In the genomic region with DNA sequence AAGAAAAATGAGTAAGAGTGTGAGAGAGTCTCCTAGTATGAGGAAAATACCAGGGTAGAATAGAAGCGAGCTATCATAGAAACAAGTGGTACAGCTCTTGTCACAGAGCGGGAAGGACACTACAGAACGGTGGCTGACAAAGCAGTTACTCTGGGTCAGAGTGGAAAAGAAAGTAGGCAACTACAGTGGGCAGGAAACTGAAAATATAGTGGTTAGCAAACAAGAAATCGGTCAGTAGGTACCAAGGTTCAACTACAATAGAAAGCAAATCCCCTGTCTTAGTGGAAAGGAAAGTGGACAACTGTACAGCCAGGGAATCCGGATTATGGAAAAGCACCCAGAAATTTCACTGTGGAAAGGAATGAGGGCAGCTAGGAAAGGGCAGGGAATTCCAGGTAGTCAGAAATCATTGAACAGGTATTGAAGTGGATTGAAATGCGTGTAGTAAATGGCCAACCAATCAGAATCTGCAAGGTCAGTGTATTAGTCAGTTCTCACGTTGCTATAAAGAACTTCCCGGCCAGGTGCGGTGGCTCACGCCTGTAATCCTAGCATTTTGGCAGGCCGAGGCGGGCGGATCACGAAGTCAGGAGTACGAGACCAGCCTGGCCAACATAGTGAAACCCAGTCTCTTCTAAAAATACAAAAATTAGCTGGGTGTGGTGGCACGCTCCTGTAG, we compare ENCODE assay signal across 1 cellular context.
TF ChIP-seq lines count a peak whose summit lies in the region.

No MANE protein-coding gene starts in this region.

TF ChIP-seq in GM23338, 12 proteins besides CTCF, POLR2A, EP300 and RAD21 (continued from another document):
- TF ChIP-seq, protein P1, sequence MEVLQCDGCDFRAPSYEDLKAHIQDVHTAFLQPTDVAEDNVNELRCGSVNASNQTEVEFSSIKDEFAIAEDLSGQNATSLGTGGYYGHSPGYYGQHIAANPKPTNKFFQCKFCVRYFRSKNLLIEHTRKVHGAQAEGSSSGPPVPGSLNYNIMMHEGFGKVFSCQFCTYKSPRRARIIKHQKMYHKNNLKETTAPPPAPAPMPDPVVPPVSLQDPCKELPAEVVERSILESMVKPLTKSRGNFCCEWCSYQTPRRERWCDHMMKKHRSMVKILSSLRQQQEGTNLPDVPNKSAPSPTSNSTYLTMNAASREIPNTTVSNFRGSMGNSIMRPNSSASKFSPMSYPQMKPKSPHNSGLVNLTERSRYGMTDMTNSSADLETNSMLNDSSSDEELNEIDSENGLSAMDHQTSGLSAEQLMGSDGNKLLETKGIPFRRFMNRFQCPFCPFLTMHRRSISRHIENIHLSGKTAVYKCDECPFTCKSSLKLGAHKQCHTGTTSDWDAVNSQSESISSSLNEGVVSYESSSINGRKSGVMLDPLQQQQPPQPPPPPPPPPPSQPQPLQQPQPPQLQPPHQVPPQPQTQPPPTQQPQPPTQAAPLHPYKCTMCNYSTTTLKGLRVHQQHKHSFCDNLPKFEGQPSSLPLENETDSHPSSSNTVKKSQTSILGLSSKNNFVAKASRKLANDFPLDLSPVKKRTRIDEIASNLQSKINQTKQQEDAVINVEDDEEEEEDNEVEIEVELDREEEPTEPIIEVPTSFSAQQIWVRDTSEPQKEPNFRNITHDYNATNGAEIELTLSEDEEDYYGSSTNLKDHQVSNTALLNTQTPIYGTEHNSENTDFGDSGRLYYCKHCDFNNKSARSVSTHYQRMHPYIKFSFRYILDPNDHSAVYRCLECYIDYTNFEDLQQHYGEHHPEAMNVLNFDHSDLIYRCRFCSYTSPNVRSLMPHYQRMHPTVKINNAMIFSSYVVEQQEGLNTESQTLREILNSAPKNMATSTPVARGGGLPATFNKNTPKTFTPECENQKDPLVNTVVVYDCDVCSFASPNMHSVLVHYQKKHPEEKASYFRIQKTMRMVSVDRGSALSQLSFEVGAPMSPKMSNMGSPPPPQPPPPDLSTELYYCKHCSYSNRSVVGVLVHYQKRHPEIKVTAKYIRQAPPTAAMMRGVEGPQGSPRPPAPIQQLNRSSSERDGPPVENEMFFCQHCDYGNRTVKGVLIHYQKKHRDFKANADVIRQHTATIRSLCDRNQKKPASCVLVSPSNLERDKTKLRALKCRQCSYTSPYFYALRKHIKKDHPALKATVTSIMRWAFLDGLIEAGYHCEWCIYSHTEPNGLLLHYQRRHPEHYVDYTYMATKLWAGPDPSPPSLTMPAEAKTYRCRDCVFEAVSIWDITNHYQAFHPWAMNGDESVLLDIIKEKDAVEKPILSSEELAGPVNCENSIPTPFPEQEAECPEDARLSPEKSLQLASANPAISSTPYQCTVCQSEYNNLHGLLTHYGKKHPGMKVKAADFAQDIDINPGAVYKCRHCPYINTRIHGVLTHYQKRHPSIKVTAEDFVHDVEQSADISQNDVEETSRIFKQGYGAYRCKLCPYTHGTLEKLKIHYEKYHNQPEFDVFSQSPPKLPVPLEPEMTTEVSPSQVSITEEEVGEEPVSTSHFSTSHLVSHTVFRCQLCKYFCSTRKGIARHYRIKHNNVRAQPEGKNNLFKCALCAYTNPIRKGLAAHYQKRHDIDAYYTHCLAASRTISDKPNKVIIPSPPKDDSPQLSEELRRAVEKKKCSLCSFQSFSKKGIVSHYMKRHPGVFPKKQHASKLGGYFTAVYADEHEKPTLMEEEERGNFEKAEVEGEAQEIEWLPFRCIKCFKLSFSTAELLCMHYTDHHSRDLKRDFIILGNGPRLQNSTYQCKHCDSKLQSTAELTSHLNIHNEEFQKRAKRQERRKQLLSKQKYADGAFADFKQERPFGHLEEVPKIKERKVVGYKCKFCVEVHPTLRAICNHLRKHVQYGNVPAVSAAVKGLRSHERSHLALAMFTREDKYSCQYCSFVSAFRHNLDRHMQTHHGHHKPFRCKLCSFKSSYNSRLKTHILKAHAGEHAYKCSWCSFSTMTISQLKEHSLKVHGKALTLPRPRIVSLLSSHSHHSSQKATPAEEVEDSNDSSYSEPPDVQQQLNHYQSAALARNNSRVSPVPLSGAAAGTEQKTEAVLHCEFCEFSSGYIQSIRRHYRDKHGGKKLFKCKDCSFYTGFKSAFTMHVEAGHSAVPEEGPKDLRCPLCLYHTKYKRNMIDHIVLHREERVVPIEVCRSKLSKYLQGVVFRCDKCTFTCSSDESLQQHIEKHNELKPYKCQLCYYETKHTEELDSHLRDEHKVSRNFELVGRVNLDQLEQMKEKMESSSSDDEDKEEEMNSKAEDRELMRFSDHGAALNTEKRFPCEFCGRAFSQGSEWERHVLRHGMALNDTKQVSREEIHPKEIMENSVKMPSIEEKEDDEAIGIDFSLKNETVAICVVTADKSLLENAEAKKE (CRISPR knock-in tag; IDR thresholded peaks at IDR 0.05), result no peak
- no peak for TF ChIP-seq CREB1 (CRISPR knock-in tag; IDR thresholded peaks at IDR 0.05; ENCODE audit: low read depth)
- TF ChIP-seq, protein P2, sequence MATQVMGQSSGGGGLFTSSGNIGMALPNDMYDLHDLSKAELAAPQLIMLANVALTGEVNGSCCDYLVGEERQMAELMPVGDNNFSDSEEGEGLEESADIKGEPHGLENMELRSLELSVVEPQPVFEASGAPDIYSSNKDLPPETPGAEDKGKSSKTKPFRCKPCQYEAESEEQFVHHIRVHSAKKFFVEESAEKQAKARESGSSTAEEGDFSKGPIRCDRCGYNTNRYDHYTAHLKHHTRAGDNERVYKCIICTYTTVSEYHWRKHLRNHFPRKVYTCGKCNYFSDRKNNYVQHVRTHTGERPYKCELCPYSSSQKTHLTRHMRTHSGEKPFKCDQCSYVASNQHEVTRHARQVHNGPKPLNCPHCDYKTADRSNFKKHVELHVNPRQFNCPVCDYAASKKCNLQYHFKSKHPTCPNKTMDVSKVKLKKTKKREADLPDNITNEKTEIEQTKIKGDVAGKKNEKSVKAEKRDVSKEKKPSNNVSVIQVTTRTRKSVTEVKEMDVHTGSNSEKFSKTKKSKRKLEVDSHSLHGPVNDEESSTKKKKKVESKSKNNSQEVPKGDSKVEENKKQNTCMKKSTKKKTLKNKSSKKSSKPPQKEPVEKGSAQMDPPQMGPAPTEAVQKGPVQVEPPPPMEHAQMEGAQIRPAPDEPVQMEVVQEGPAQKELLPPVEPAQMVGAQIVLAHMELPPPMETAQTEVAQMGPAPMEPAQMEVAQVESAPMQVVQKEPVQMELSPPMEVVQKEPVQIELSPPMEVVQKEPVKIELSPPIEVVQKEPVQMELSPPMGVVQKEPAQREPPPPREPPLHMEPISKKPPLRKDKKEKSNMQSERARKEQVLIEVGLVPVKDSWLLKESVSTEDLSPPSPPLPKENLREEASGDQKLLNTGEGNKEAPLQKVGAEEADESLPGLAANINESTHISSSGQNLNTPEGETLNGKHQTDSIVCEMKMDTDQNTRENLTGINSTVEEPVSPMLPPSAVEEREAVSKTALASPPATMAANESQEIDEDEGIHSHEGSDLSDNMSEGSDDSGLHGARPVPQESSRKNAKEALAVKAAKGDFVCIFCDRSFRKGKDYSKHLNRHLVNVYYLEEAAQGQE (IDR thresholded peaks at IDR 0.05; ENCODE audit: unreplicated experiment), result no peak
